In the genomic region with DNA sequence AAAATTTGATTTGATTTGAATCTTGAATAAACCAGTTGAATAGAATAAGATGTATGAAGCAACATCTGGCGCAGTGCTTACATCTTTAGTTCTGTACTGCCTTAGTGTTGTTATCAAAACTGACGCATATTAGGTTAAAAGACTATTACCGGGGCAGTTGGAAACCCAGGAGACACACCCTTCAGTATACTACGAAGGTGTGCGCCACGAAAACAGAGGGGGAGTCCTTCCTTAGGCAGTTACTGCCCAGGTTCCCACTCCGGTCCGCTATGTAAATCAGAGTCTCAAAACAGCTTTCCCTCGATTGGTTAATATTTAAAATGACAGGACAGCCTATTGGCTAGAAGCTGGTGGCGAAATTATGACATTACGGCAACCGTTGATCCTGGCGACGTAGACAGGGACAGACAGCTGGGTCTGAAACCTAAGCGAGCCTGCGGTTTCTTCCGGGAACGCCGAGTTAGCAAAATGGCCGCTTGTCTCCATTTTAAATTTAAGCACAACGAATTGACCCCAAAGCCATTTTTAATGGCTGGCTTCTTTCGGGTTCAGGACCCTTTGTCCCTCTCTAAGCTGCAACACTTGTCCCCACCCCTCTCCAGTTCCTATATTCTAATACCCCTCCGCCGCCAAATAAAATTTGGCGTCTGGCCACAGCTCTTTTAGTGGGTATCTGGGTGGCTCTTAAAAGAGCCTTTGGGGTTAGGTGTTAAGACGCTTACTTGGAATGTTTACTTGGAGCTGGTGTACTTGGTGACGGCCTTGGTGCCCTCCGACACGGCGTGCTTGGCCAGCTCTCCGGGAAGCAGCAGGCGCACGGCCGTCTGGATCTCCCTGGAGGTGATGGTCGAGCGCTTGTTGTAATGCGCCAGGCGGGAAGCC, we compare ENCODE assay signal across 1 cellular context.
TF ChIP-seq lines count a peak whose summit lies in the region.

No MANE protein-coding gene starts in this region.

TF ChIP-seq in K562, 482 proteins besides CTCF, POLR2A, EP300 and RAD21 (continued from another document and continues in another):
- TF ChIP-seq, protein P1, sequence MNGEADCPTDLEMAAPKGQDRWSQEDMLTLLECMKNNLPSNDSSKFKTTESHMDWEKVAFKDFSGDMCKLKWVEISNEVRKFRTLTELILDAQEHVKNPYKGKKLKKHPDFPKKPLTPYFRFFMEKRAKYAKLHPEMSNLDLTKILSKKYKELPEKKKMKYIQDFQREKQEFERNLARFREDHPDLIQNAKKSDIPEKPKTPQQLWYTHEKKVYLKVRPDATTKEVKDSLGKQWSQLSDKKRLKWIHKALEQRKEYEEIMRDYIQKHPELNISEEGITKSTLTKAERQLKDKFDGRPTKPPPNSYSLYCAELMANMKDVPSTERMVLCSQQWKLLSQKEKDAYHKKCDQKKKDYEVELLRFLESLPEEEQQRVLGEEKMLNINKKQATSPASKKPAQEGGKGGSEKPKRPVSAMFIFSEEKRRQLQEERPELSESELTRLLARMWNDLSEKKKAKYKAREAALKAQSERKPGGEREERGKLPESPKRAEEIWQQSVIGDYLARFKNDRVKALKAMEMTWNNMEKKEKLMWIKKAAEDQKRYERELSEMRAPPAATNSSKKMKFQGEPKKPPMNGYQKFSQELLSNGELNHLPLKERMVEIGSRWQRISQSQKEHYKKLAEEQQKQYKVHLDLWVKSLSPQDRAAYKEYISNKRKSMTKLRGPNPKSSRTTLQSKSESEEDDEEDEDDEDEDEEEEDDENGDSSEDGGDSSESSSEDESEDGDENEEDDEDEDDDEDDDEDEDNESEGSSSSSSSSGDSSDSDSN (IDR thresholded peaks at IDR 0.05; ENCODE audit: borderline replicate concordance in 1 of 2, low read depth in 2 of 2, low read length in 2 of 2), result no peak
- no peak for TF ChIP-seq ZNF263 (CRISPR knock-in tag; IDR thresholded peaks at IDR 0.05; ENCODE audit: borderline replicate concordance)
- TF ChIP-seq HDAC3 (IDR thresholded peaks at IDR 0.05; ENCODE audit: borderline replicate concordance, partially characterized antibody), result peak; percentile 81
- no peak for TF ChIP-seq SMAD2 (IDR thresholded peaks at IDR 0.05; ENCODE audit: low read depth, low read length)
- no peak; the same call in 1 of the 2 replicates for TF ChIP-seq ZNF696 (CRISPR knock-in tag; conservative IDR thresholded peaks at IDR 0.05)
- TF ChIP-seq, protein P2, sequence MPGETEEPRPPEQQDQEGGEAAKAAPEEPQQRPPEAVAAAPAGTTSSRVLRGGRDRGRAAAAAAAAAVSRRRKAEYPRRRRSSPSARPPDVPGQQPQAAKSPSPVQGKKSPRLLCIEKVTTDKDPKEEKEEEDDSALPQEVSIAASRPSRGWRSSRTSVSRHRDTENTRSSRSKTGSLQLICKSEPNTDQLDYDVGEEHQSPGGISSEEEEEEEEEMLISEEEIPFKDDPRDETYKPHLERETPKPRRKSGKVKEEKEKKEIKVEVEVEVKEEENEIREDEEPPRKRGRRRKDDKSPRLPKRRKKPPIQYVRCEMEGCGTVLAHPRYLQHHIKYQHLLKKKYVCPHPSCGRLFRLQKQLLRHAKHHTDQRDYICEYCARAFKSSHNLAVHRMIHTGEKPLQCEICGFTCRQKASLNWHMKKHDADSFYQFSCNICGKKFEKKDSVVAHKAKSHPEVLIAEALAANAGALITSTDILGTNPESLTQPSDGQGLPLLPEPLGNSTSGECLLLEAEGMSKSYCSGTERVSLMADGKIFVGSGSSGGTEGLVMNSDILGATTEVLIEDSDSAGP (CRISPR knock-in tag; IDR thresholded peaks at IDR 0.05), result peak; percentile 55; the same call in 1 of the 2 replicates
- peak; percentile 99 for TF ChIP-seq OTX1 (CRISPR knock-in tag; IDR thresholded peaks at IDR 0.05)
- peak; percentile 82 for TF ChIP-seq MAFK (IDR thresholded peaks at IDR 0.05; ENCODE audit: low read length)
- peak in 1 of 2 experiments; percentile 68; a peak in 2 of 4 replicates for TF ChIP-seq CSDE1 (IDR thresholded peaks at IDR 0.05)
- TF ChIP-seq, protein P3, sequence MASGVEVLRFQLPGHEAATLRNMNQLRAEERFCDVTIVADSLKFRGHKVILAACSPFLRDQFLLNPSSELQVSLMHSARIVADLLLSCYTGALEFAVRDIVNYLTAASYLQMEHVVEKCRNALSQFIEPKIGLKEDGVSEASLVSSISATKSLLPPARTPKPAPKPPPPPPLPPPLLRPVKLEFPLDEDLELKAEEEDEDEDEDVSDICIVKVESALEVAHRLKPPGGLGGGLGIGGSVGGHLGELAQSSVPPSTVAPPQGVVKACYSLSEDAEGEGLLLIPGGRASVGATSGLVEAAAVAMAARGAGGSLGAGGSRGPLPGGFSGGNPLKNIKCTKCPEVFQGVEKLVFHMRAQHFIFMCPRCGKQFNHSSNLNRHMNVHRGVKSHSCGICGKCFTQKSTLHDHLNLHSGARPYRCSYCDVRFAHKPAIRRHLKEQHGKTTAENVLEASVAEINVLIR (CRISPR knock-in tag; IDR thresholded peaks at IDR 0.05), result peak; percentile 79
- TF ChIP-seq SIX5 (IDR thresholded peaks at IDR 0.05; ENCODE audit: borderline replicate concordance in 1 of 2, insufficient read depth in 1 of 2, low read depth in 1 of 2, low read length in 2 of 2), result no peak
- peak; percentile 95; the same call in 1 of the 2 replicates for TF ChIP-seq MED1 (CRISPR knock-in tag; IDR thresholded peaks at IDR 0.05; ENCODE audit: borderline replicate concordance)
- peak; percentile 65 to 91; a peak in 3 of 4 replicates for TF ChIP-seq RCOR1 (IDR thresholded peaks at IDR 0.05; ENCODE audit: borderline replicate concordance in 1 of 2, low read depth in 2 of 2, low read length in 2 of 2)
- no peak; the same call in 1 of the 2 replicates for TF ChIP-seq NCOA6 (IDR thresholded peaks at IDR 0.05)
- no peak for TF ChIP-seq NR4A1 (CRISPR knock-in tag; IDR thresholded peaks at IDR 0.05)
- TF ChIP-seq NR4A1 (tag; IDR thresholded peaks at IDR 0.05), result no peak
- TF ChIP-seq, protein P4, sequence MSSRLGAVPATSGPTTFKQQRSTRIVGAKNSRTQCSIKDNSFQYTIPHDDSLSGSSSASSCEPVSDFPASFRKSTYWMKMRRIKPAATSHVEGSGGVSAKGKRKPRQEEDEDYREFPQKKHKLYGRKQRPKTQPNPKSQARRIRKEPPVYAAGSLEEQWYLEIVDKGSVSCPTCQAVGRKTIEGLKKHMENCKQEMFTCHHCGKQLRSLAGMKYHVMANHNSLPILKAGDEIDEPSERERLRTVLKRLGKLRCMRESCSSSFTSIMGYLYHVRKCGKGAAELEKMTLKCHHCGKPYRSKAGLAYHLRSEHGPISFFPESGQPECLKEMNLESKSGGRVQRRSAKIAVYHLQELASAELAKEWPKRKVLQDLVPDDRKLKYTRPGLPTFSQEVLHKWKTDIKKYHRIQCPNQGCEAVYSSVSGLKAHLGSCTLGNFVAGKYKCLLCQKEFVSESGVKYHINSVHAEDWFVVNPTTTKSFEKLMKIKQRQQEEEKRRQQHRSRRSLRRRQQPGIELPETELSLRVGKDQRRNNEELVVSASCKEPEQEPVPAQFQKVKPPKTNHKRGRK (tag; IDR thresholded peaks at IDR 0.05), result no peak
- 0 out of 2 replicates have a peak, but pooled peaks have one; percentile 34 for TF ChIP-seq KHSRP (IDR thresholded peaks at IDR 0.05)
- no peak for TF ChIP-seq ZBTB7A (IDR thresholded peaks at IDR 0.05; ENCODE audit: borderline replicate concordance, control insufficient read depth, low read depth, low read length)
- TF ChIP-seq, protein P5, sequence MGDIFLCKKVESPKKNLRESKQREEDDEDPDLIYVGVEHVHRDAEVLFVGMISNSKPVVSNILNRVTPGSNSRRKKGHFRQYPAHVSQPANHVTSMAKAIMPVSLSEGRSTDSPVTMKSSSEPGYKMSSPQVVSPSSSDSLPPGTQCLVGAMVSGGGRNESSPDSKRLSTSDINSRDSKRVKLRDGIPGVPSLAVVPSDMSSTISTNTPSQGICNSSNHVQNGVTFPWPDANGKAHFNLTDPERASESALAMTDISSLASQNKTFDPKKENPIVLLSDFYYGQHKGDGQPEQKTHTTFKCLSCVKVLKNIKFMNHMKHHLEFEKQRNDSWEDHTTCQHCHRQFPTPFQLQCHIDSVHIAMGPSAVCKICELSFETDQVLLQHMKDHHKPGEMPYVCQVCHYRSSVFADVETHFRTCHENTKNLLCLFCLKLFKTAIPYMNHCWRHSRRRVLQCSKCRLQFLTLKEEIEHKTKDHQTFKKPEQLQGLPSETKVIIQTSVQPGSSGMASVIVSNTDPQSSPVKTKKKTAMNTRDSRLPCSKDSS (IDR thresholded peaks at IDR 0.05; ENCODE audit: low read depth, partially characterized antibody), result no peak
- peak; percentile 54 for TF ChIP-seq POU5F1 (IDR thresholded peaks at IDR 0.05; ENCODE audit: borderline replicate concordance, low read depth, low read length, partially characterized antibody)
- TF ChIP-seq NFIX (CRISPR knock-in tag; IDR thresholded peaks at IDR 0.05; ENCODE audit: low read depth), result no peak
- TF ChIP-seq CC2D1A (IDR thresholded peaks at IDR 0.05), result peak; percentile 100
- TF ChIP-seq CBX5 (IDR thresholded peaks at IDR 0.05; ENCODE audit: borderline replicate concordance, low read depth), result no peak
- TF ChIP-seq ZNF41 (CRISPR knock-in tag; conservative IDR thresholded peaks at IDR 0.05), result peak; percentile 84
- no peak for TF ChIP-seq ZNF146 (CRISPR knock-in tag; IDR thresholded peaks at IDR 0.05; ENCODE audit: unreplicated experiment)
- no peak for TF ChIP-seq MCM5 (IDR thresholded peaks at IDR 0.05; ENCODE audit: low read depth)
- peak; percentile 46 for TF ChIP-seq NR2C1 (IDR thresholded peaks at IDR 0.05)
- TF ChIP-seq NR2C1 (tag; IDR thresholded peaks at IDR 0.05), result peak; percentile 52; the same call in 1 of the 2 replicates
- TF ChIP-seq CTBP1 (IDR thresholded peaks at IDR 0.05; ENCODE audit: borderline replicate concordance), result peak; percentile 21; the same call in 1 of the 2 replicates
- peak; percentile 12; the same call in 1 of the 2 replicates for TF ChIP-seq TRIM28 (IDR thresholded peaks at IDR 0.05)
- no peak for TF ChIP-seq RBM15 (IDR thresholded peaks at IDR 0.05; ENCODE audit: insufficient read depth, low read length)
- no peak for TF ChIP-seq HMGN3 (IDR thresholded peaks at IDR 0.05; ENCODE audit: borderline replicate concordance, extremely low read depth, insufficient read length, low read depth, low read length)
- TF ChIP-seq TEAD2 (tag; IDR thresholded peaks at IDR 0.05), result 0 out of 2 replicates have a peak, but pooled peaks have one; percentile 2
- TF ChIP-seq CCAR2 (IDR thresholded peaks at IDR 0.05; ENCODE audit: low read depth, low read length), result no peak
- TF ChIP-seq PHF8 (IDR thresholded peaks at IDR 0.05; ENCODE audit: borderline replicate concordance, low read length), result peak; percentile 25
- no peak for TF ChIP-seq IRF2 (CRISPR knock-in tag; IDR thresholded peaks at IDR 0.05)
- TF ChIP-seq, protein P6, sequence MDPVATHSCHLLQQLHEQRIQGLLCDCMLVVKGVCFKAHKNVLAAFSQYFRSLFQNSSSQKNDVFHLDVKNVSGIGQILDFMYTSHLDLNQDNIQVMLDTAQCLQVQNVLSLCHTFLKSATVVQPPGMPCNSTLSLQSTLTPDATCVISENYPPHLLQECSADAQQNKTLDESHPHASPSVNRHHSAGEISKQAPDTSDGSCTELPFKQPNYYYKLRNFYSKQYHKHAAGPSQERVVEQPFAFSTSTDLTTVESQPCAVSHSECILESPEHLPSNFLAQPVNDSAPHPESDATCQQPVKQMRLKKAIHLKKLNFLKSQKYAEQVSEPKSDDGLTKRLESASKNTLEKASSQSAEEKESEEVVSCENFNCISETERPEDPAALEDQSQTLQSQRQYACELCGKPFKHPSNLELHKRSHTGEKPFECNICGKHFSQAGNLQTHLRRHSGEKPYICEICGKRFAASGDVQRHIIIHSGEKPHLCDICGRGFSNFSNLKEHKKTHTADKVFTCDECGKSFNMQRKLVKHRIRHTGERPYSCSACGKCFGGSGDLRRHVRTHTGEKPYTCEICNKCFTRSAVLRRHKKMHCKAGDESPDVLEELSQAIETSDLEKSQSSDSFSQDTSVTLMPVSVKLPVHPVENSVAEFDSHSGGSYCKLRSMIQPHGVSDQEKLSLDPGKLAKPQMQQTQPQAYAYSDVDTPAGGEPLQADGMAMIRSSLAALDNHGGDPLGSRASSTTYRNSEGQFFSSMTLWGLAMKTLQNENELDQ (CRISPR knock-in tag; IDR thresholded peaks at IDR 0.05; ENCODE audit: borderline replicate concordance), result no peak; the same call in 1 of the 2 replicates
- no peak for TF ChIP-seq HNRNPK (IDR thresholded peaks at IDR 0.05; ENCODE audit: low read depth, low read length, poor library complexity, severe bottlenecking)
- TF ChIP-seq KDM2B (CRISPR knock-in tag; IDR thresholded peaks at IDR 0.05), result no peak
- peak; percentile 61 for TF ChIP-seq BHLHE40 (IDR thresholded peaks at IDR 0.05; ENCODE audit: low read length)
- TF ChIP-seq, protein P7, sequence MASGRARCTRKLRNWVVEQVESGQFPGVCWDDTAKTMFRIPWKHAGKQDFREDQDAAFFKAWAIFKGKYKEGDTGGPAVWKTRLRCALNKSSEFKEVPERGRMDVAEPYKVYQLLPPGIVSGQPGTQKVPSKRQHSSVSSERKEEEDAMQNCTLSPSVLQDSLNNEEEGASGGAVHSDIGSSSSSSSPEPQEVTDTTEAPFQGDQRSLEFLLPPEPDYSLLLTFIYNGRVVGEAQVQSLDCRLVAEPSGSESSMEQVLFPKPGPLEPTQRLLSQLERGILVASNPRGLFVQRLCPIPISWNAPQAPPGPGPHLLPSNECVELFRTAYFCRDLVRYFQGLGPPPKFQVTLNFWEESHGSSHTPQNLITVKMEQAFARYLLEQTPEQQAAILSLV (tag; IDR thresholded peaks at IDR 0.05), result no peak; the same call in 1 of the 2 replicates
- peak; percentile 88; the same call in 1 of the 2 replicates for TF ChIP-seq TGIF2 (CRISPR knock-in tag; IDR thresholded peaks at IDR 0.05)
- TF ChIP-seq, protein P8, sequence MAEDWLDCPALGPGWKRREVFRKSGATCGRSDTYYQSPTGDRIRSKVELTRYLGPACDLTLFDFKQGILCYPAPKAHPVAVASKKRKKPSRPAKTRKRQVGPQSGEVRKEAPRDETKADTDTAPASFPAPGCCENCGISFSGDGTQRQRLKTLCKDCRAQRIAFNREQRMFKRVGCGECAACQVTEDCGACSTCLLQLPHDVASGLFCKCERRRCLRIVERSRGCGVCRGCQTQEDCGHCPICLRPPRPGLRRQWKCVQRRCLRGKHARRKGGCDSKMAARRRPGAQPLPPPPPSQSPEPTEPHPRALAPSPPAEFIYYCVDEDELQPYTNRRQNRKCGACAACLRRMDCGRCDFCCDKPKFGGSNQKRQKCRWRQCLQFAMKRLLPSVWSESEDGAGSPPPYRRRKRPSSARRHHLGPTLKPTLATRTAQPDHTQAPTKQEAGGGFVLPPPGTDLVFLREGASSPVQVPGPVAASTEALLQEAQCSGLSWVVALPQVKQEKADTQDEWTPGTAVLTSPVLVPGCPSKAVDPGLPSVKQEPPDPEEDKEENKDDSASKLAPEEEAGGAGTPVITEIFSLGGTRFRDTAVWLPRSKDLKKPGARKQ (CRISPR knock-in tag; IDR thresholded peaks at IDR 0.05), result no peak
